In genomic region chr20:45938727-45939438, GRCh38 we compare ENCODE assay signal across 20 cellular contexts. TPM values are rescaled to one million over a fixed set of nuclear protein-coding genes. Genes with fewer than 3 reads are reported as not detected.
DNase-seq lines count a peak whose midpoint lies in the region; ATAC-seq and TF ChIP-seq lines count a peak whose summit lies in the region.
"Had no signal": no experiment of that assay in that cellular context is flagged by ENCODE, and none has a peak within 500 bp of the region (broad histone marks: within the 10 kb centered on the region; RNA-seq: fewer than 3 reads in every experiment).

No MANE protein-coding gene starts in this region.

- H3K27ac ChIP-seq in iPS DF 6.9 (ENCODE audit: low read length) (no peak overlapping the region), SJCRH30 (no peak overlapping the region)
- H3K27ac ChIP-seq: KMS-11 had no signal

- peaks cover 36% of the 10 kb centered on the region for H3K36me3 ChIP-seq in iPS DF 6.9 (ENCODE audit: control insufficient read depth, insufficient read depth, low read length)
- peaks cover 41% of the 10 kb centered on the region for H3K36me3 ChIP-seq in SJCRH30

- POLR2A ChIA-PET in activated B cell treated with CpG ODN at 0.5 μM for 24 hours (lab: Charles Lee), result interaction anchor here (0.5 to 6.4 kb wide), 2 partner anchors 32 to 55 kb away, joined by 4 to 110 read pairs; partner anchors contain the start of gene ZNF335

- H3K4me1 ChIP-seq in iPS DF 6.9 (ENCODE audit: control insufficient read depth, insufficient read depth, low read length), result 0 out of 2 replicates have a peak, but pooled peaks cover 2% of the 10 kb centered on the region
- no peaks in the 10 kb centered on the region; the same call in none of the 2 replicates for H3K4me1 ChIP-seq in SJCRH30

- H3K9me3 Mint-ChIP-seq in stimulated activated naive CD8-positive, alpha-beta T cell treated with anti-CD3 and anti-CD28 coated beads, Interleukin-15, Interleukin-2, amounts not matched to agents 100 ng/mL and 50 ng/mL, for 24 hours, result no peaks in the 10 kb centered on the region
- H3K9me3 Mint-ChIP-seq in activated B cell treated with CpG ODN at 0.5 μM for 24 hours, result no peaks in the 10 kb centered on the region
- H3K9me3 Mint-ChIP-seq: immature natural killer cell had no signal

- no CpG with 5 or more reads among the region's 13 CpGs for WGBS in iPS DF 6.9 (ENCODE audit: insufficient coverage, insufficient read length)

- no peaks in the 10 kb centered on the region for H3K27me3 ChIP-seq in iPS DF 6.9 (ENCODE audit: control insufficient read depth, insufficient read depth, low read length)
- H3K27me3 ChIP-seq in SJCRH30, result no peaks in the 10 kb centered on the region

- peaks cover 32% of the 10 kb centered on the region for H3K36me3 Mint-ChIP-seq in stimulated activated naive CD8-positive, alpha-beta T cell treated with anti-CD3 and anti-CD28 coated beads, Interleukin-15, Interleukin-2, amounts not matched to agents 100 ng/mL and 50 ng/mL, for 24 hours (ENCODE audit: low read depth)
- peaks cover 63% of the 10 kb centered on the region for H3K36me3 Mint-ChIP-seq in activated B cell treated with CpG ODN at 0.5 μM for 24 hours (ENCODE audit: low read depth)

- peak overlapping the region; percentile 50 for H3K27ac Mint-ChIP-seq in stimulated activated naive CD8-positive, alpha-beta T cell treated with anti-CD3 and anti-CD28 coated beads, Interleukin-15, Interleukin-2, amounts not matched to agents 100 ng/mL and 50 ng/mL, for 24 hours
- H3K27ac Mint-ChIP-seq in activated B cell treated with CpG ODN at 0.5 μM for 24 hours, result peak overlapping the region; percentile 22

- intact Hi-C loops in activated B cell treated with CpG ODN at 0.5 μM for 24 hours (cut with micrococcal nuclease), result no loop called here

- no peaks in the 10 kb centered on the region for H3K27me3 Mint-ChIP-seq in stimulated activated naive CD8-positive, alpha-beta T cell treated with anti-CD3 and anti-CD28 coated beads, Interleukin-15, Interleukin-2, amounts not matched to agents 100 ng/mL and 50 ng/mL, for 24 hours
- no peaks in the 10 kb centered on the region for H3K27me3 Mint-ChIP-seq in activated B cell treated with CpG ODN at 0.5 μM for 24 hours

- no peak overlapping the region for H3K4me3 ChIP-seq in iPS DF 6.9 (ENCODE audit: low read length)
- no peak overlapping the region for H3K4me3 ChIP-seq in SJCRH30

- no peak for DNase-seq in stimulated activated naive CD8-positive, alpha-beta T cell treated with anti-CD3 and anti-CD28 coated beads, Interleukin-15, Interleukin-2, amounts not matched to agents 100 U/mL and 50 U/mL, for 24 hours
- no peak for DNase-seq in activated B cell treated with CpG ODN at 0.5 μM for 24 hours
- peak; percentile 39 for DNase-seq in iPS DF 6.9 (ENCODE audit: low read depth, low spot score)
- DNase-seq in SJCRH30, result no peak
- DNase-seq in NCI-H526 (lab: John Stamatoyannopoulos, UW), result no peak
- DNase-seq: activated naive CD4-positive, alpha-beta T cell treated with anti-CD3 and anti-CD28 coated beads, Interleukin-2, amount 50 U/mL, for 16 hours; DMS 273 treated with DMSO at 0.1 percent for 48 hours; effector CD8-positive, alpha-beta T cell; GOT3; immature natural killer cell; NCI-H1417 treated with DMSO at 0.1 percent for 48 hours; NCI-H2227 treated with DMSO at 0.1 percent for 48 hours; occipital lobe; SIG-M5; stimulated activated CD4-positive, alpha-beta T cell treated with anti-CD3 and anti-CD28 coated beads, Interleukin-2, amount 100 ng/mL, for 48 hours; stimulated activated CD8-positive, alpha-beta memory T cell treated with anti-CD3 and anti-CD28 coated beads, Interleukin-4, amount 100 ng/mL, for 48 hours had no signal

- CTCF ChIA-PET in activated B cell treated with CpG ODN at 0.5 μM for 24 hours (lab: Charles Lee), result interaction anchor here (0.6 to 1.5 kb wide), 2 partner anchors 21 to 31 kb away, joined by 3 to 6 read pairs; no protein-coding TSS in a partner anchor

- ATAC-seq in stimulated activated naive CD8-positive, alpha-beta T cell treated with anti-CD3 and anti-CD28 coated beads, Interleukin-15, Interleukin-2, amounts not matched to agents 100 U/mL and 50 U/mL, for 24 hours, result no peak
- ATAC-seq in activated B cell treated with CpG ODN at 0.5 μM for 24 hours (ENCODE audit: low read depth) (no peak), HG02763 (IDR thresholded peaks at IDR 0.05; ENCODE audit: unreplicated experiment) (no peak), GM19035 (IDR thresholded peaks at IDR 0.05; ENCODE audit: unreplicated experiment) (no peak)

- TF ChIP-seq CTCF in activated B cell treated with CpG ODN at 0.5 μM for 24 hours (IDR thresholded peaks at IDR 0.05), result no peak

- H3K9me3 ChIP-seq in iPS DF 6.9 (ENCODE audit: control insufficient read depth, insufficient read depth, low read length) (no peaks in the 10 kb centered on the region), SJCRH30 (replicated peaks) (no peaks in the 10 kb centered on the region)

- H3K4me3 Mint-ChIP-seq in stimulated activated naive CD8-positive, alpha-beta T cell treated with anti-CD3 and anti-CD28 coated beads, Interleukin-15, Interleukin-2, amounts not matched to agents 100 ng/mL and 50 ng/mL, for 24 hours, result no peak overlapping the region
- no peak overlapping the region for H3K4me3 Mint-ChIP-seq in activated B cell treated with CpG ODN at 0.5 μM for 24 hours

- H3K4me1 Mint-ChIP-seq in stimulated activated naive CD8-positive, alpha-beta T cell treated with anti-CD3 and anti-CD28 coated beads, Interleukin-15, Interleukin-2, amounts not matched to agents 100 ng/mL and 50 ng/mL, for 24 hours (ENCODE audit: low read depth), result peaks cover 31% of the 10 kb centered on the region
- peaks cover 22% of the 10 kb centered on the region for H3K4me1 Mint-ChIP-seq in activated B cell treated with CpG ODN at 0.5 μM for 24 hours

RNA-seq across cellular contexts. Expression of gene PCIF1, which starts 4.4 kb away (rescaled TPM):
- 48.3 and 55.7 TPM in 2 replicates for total RNA-seq in activated B cell treated with CpG ODN at 0.5 μM for 24 hours
- total RNA-seq in SJCRH30 (2014; rRNA removed; shearing (Covaris generic)), result 20.6 and 21.7 TPM in 2 replicates

RNA-seq across cellular contexts. Expression of gene PLTP, which starts 26.9 kb away (rescaled TPM):
- total RNA-seq in activated B cell treated with CpG ODN at 0.5 μM for 24 hours, result 2.3 and 3.5 TPM in 2 replicates
- 14.5 and 15.6 TPM in 2 replicates for total RNA-seq in SJCRH30 (2014; rRNA removed; shearing (Covaris generic))

RNA-seq across cellular contexts. Expression of gene ZNF335, which starts 33.1 kb away (rescaled TPM):
- total RNA-seq in activated B cell treated with CpG ODN at 0.5 μM for 24 hours, result 39.2 and 49.6 TPM in 2 replicates
- total RNA-seq in SJCRH30 (2014; rRNA removed; shearing (Covaris generic)), result 12.5 and 14.2 TPM in 2 replicates

RNA-seq across cellular contexts. Expression of gene CTSA, which starts 47.7 kb away (rescaled TPM):
- total RNA-seq in activated B cell treated with CpG ODN at 0.5 μM for 24 hours, result 61.9 and 67.2 TPM in 2 replicates
- total RNA-seq in SJCRH30 (2014; rRNA removed; shearing (Covaris generic)), result 85.2 and 91.4 TPM in 2 replicates

RNA-seq across cellular contexts. Expression of gene NEURL2, which starts 47.9 kb away (rescaled TPM):
- 1.1 and 2.0 TPM in 2 replicates for total RNA-seq in activated B cell treated with CpG ODN at 0.5 μM for 24 hours
- 3.9 and 6.7 TPM in 2 replicates for total RNA-seq in SJCRH30 (2014; rRNA removed; shearing (Covaris generic))
